ENCODE assay signal across 1 cellular context in the genomic region with DNA sequence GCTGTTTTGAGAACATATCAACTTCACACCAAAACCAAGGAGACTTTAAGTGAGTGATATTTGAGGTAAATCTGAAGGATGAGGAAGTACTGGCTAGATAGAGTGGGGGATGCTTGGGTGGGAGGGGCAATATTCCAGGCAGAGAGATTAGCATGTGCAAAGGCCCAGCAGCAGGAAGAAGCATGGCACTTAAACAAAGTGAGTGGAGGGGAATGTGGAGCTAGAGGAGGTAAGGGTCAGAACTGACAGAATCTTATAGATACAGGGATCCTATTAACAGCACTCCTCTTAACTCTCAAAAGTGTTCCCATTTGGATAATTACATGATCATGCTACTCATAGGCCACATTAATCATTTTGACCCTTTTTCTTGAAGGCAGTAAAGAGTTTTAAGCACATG.
TF ChIP-seq lines count a peak whose summit lies in the region.

No MANE protein-coding gene starts in this region.

TF ChIP-seq in GM23338, 12 proteins besides CTCF, POLR2A, EP300 and RAD21 (continued from another document):
- TF ChIP-seq CREB1 (CRISPR knock-in tag; IDR thresholded peaks at IDR 0.05; ENCODE audit: low read depth) (no peak), EZH2 (IDR thresholded peaks at IDR 0.05; ENCODE audit: low read depth, unreplicated experiment) (no peak), NANOG (IDR thresholded peaks at IDR 0.05; ENCODE audit: borderline replicate concordance) (no peak), EZH2phosphoT487 (IDR thresholded peaks at IDR 0.05; ENCODE audit: unreplicated experiment) (no peak), POLR2AphosphoS5 (IDR thresholded peaks at IDR 0.05; ENCODE audit: low read depth) (no peak), ZNF462 (CRISPR knock-in tag; IDR thresholded peaks at IDR 0.05) (no peak), REST (IDR thresholded peaks at IDR 0.05; ENCODE audit: unreplicated experiment) (no peak), ETS1 (IDR thresholded peaks at IDR 0.05) (no peak), ZNF331 (CRISPR knock-in tag; IDR thresholded peaks at IDR 0.05; ENCODE audit: low read depth) (no peak), JUNB (IDR thresholded peaks at IDR 0.05; ENCODE audit: unreplicated experiment) (no peak)
